22 cellular contexts compared by ENCODE assay signal in genomic region chr7:4836206-4836661, GRCh38. TPM values are rescaled to one million over a fixed set of nuclear protein-coding genes. Genes with fewer than 3 reads are reported as not detected.
"Had no signal": no experiment of that assay in that cellular context is flagged by ENCODE, and none has a peak within 500 bp of the region (broad histone marks: within the 10 kb centered on the region; RNA-seq: fewer than 3 reads in every experiment).

No MANE protein-coding gene starts in this region.

- H3K4me1 Mint-ChIP-seq: naive B cell had no signal

- DNase-seq: activated CD4-positive, alpha-beta memory T cell treated with anti-CD3 and anti-CD28 coated beads for 36 hours; activated CD4-positive, alpha-beta T cell treated with anti-CD3 and anti-CD28 coated beads for 4 hours; activated naive CD4-positive, alpha-beta T cell treated with Interleukin-2 at 50 U/mL for 16 hours; activated T-cell treated with anti-CD3 and anti-CD28 coated beads for 4 hours; central memory CD4-positive, alpha-beta T cell; colonic mucosa; erythroblast; foreskin melanocyte; glutamatergic neuron; hippocampal formation; naive B cell; stimulated activated naive CD4-positive, alpha-beta T cell treated with Interleukin-2 at 50 U/mL for 16 hours had no signal

- H3K36me3 Mint-ChIP-seq: activated CD4-positive, alpha-beta memory T cell treated with anti-CD3 and anti-CD28 coated beads for 36 hours; naive B cell; WTC11 had no signal

- H3K9me3 Mint-ChIP-seq: activated CD4-positive, alpha-beta memory T cell treated with anti-CD3 and anti-CD28 coated beads for 36 hours; activated T-helper 1 cell treated with anti-CD3 and anti-CD28 coated beads, Interleukin-12 subunit alpha, Interleukin-12 subunit beta, Interleukin-2, Interleukin-4 antibody, amounts not matched to agents 30 ng/mL and 10 ng/mL and 1 ng/mL, durations not matched to agents 14 hours and 24 hours and 36 hours; naive B cell; neural crest cell; WTC11 had no signal

- H3K27me3 ChIP-seq: body of pancreas, colonic mucosa had no signal

- H3K27me3 Mint-ChIP-seq: activated CD4-positive, alpha-beta memory T cell treated with anti-CD3 and anti-CD28 coated beads for 36 hours had no signal

- H3K9ac ChIP-seq: parathyroid adenoma had no signal

- H3K36me3 ChIP-seq: colonic mucosa had no signal

- H3K4me1 ChIP-seq: body of pancreas, colonic mucosa, parathyroid adenoma had no signal

- H3K4me3 Mint-ChIP-seq: activated CD4-positive, alpha-beta memory T cell treated with anti-CD3 and anti-CD28 coated beads for 36 hours; activated T-helper 1 cell treated with anti-CD3 and anti-CD28 coated beads, Interleukin-12 subunit alpha, Interleukin-12 subunit beta, Interleukin-2, Interleukin-4 antibody, amounts not matched to agents 30 ng/mL and 10 ng/mL and 1 ng/mL, durations not matched to agents 14 hours and 24 hours and 36 hours; naive B cell; neural crest cell; WTC11 had no signal

- ATAC-seq: left lobe of liver, WTC11 had no signal

- H3K9me3 ChIP-seq: body of pancreas, colonic mucosa had no signal

- H3K4me3 ChIP-seq: body of pancreas, colonic mucosa, SK-N-MC had no signal

- H3K27ac ChIP-seq: colonic mucosa, parathyroid adenoma, SK-N-MC had no signal

- H3K27ac Mint-ChIP-seq: activated CD4-positive, alpha-beta memory T cell treated with anti-CD3 and anti-CD28 coated beads for 36 hours; activated T-helper 1 cell treated with anti-CD3 and anti-CD28 coated beads, Interleukin-12 subunit alpha, Interleukin-12 subunit beta, Interleukin-2, Interleukin-4 antibody, amounts not matched to agents 30 ng/mL and 10 ng/mL and 1 ng/mL, durations not matched to agents 14 hours and 24 hours and 36 hours; naive B cell; WTC11 had no signal

RNA-seq across cellular contexts. Expression of gene PAPOLB, which starts 25.6 kb away (rescaled TPM):
- total RNA-seq: activated CD4-positive, alpha-beta memory T cell treated with anti-CD3 and anti-CD28 coated beads for 36 hours; activated T-helper 1 cell treated with anti-CD3 and anti-CD28 coated beads, Interleukin-12 subunit alpha, Interleukin-12 subunit beta, Interleukin-2, Interleukin-4 antibody, amounts not matched to agents 30 ng/mL and 10 ng/mL and 1 ng/mL, durations not matched to agents 14 hours and 24 hours and 36 hours; left lobe of liver; mononuclear cell; T-helper 2 cell treated with Interferon-gamma antibody and Interleukin-4, amounts not matched to agents 100 ng/mL and 5 ng/mL, for 36 hours had no signal
- polyA plus RNA-seq: keratinocyte had no signal

RNA-seq across cellular contexts. Expression of gene RADIL, which starts 47.3 kb away (rescaled TPM):
- total RNA-seq: mononuclear cell had no signal
- polyA plus RNA-seq: keratinocyte had no signal
